In the genomic region with DNA sequence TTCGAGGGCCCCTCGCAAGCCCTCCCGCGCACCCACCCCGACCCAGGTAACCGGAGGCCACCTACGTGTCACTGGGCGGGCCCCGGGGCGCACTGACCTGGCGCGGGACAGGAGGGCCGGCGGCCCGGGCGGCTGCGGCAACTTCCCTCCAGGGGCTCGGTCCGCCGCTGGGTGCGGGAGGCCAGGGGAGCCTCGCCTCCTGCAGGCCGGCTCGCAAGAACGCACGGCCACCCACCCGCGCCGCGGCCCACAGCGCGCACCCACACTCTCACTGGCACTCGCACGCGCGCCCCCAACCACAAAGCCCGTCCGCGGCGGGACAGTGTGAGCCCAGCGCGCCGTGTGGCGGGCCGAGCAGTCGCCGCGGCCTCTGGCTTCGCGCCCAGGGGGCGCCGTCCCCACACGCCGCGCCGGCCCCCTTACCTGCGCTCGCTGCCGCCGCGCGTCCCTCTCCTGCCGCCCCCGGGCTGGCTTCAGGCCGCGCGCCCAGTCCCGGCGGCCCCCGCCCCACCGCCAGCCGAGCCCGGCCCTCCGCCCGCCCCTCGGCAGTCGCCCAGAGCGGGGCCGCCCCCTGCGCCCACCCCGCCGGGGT, we compare ENCODE assay signal across 8 cellular contexts. TPM values are rescaled to one million over a fixed set of nuclear protein-coding genes. Genes with fewer than 3 reads are reported as not detected.
DNase-seq lines count a peak whose midpoint lies in the region; ATAC-seq and TF ChIP-seq lines count a peak whose summit lies in the region.

No MANE protein-coding gene starts in this region.

- peaks cover 9% of the 10 kb centered on the region for H3K4me1 Mint-ChIP-seq in CD8-positive, alpha-beta T cell (ENCODE audit: low read depth)

- peaks cover 14 to 17% of the 10 kb centered on the region in 2 donors for H3K4me1 ChIP-seq in mucosa of rectum (ENCODE audit: control insufficient read depth in 2 of 2, insufficient read depth in 2 of 2, low read length in 2 of 2)
- peaks cover 14% of the 10 kb centered on the region for H3K4me1 ChIP-seq in vagina
- no peaks in the 10 kb centered on the region for H3K4me1 ChIP-seq in CD8-positive, alpha-beta T cell (ENCODE audit: insufficient read depth, low read length)

- intact Hi-C loops in vagina (cut with DNase I), result loop anchor here (2.0 to 10.0 kb wide), 4 partner anchors 31 to 391 kb away; no protein-coding TSS in a partner anchor
- intact Hi-C loops in CD8-positive, alpha-beta T cell (cut with DNase I, micrococcal nuclease), result no loop called here

- H3K4me3 ChIP-seq in epithelial cell of esophagus (ENCODE audit: low read length) (peak overlapping the region; percentile 76), mucosa of rectum (ENCODE audit: low read length in 2 of 2) (peak overlapping the region; percentile 80 to 87), vagina (peak overlapping the region; percentile 66 to 77)
- no peak overlapping the region for H3K4me3 ChIP-seq in CD8-positive, alpha-beta T cell (ENCODE audit: low read depth, low read length)

- H3K27ac ChIP-seq in mucosa of rectum (ENCODE audit: low read depth in 2 of 2, low read length in 2 of 2) (peak overlapping the region; percentile 89 to 91), vagina (peak overlapping the region; percentile 97)
- H3K27ac ChIP-seq in CD8-positive, alpha-beta T cell (ENCODE audit: low read depth, low read length), result no peak overlapping the region

- no peaks in the 10 kb centered on the region for H3K27me3 ChIP-seq in mucosa of rectum (ENCODE audit: control insufficient read depth in 2 of 2, insufficient read depth in 2 of 2, low read length in 2 of 2)
- H3K27me3 ChIP-seq in vagina, result no peaks in the 10 kb centered on the region
- peaks cover 5% of the 10 kb centered on the region for H3K27me3 ChIP-seq in CD8-positive, alpha-beta T cell (ENCODE audit: insufficient read depth, low read length)

- H3K4me3 Mint-ChIP-seq in CD8-positive, alpha-beta T cell, result no peak overlapping the region

- POLR2A ChIA-PET in CD8-positive, alpha-beta T cell (lab: Charles Lee), result no interaction called here

- H3K36me3 Mint-ChIP-seq in CD8-positive, alpha-beta T cell, result no peaks in the 10 kb centered on the region

- ATAC-seq in GM19468 (IDR thresholded peaks at IDR 0.05; ENCODE audit: extremely low read depth, unreplicated experiment), result peak; percentile 15
- ATAC-seq in CD8-positive, alpha-beta T cell, result no peak

- H3K36me3 ChIP-seq in mucosa of rectum (ENCODE audit: control insufficient read depth in 2 of 2, insufficient read depth in 2 of 2, low read length in 2 of 2), result no peaks in the 10 kb centered on the region
- H3K36me3 ChIP-seq in vagina, result no peaks in the 10 kb centered on the region
- H3K36me3 ChIP-seq in CD8-positive, alpha-beta T cell (ENCODE audit: insufficient read depth, low read length), result no peaks in the 10 kb centered on the region

- peak overlapping the region; percentile 76 to 91 for H3K9ac ChIP-seq in mucosa of rectum (ENCODE audit: low read depth in 1 of 2, low read length in 2 of 2)

- no peak for TF ChIP-seq CTCF in epithelial cell of esophagus (IDR thresholded peaks at IDR 0.05; ENCODE audit: insufficient read depth, low read depth, low read length, missing control alignments)
- no peak for TF ChIP-seq CTCF in vagina (IDR thresholded peaks at IDR 0.05)
- TF ChIP-seq CTCF in CD8-positive, alpha-beta T cell (IDR thresholded peaks at IDR 0.05), result no peak

- peaks cover 37% of the 10 kb centered on the region for H3K27me3 Mint-ChIP-seq in CD8-positive, alpha-beta T cell (ENCODE audit: low read depth)

- CTCF ChIA-PET in CD8-positive, alpha-beta T cell (lab: Charles Lee), result no interaction called here

- no peaks in the 10 kb centered on the region for H3K9me3 ChIP-seq in mucosa of rectum (ENCODE audit: control insufficient read depth in 2 of 2, low read length in 2 of 2)
- no peaks in the 10 kb centered on the region for H3K9me3 ChIP-seq in vagina
- H3K9me3 ChIP-seq in CD8-positive, alpha-beta T cell (ENCODE audit: low read length), result no peaks in the 10 kb centered on the region

- no peak for TF ChIP-seq POLR2A in vagina (IDR thresholded peaks at IDR 0.05)

- peak; percentile 36 for DNase-seq in Ammon's horn (ENCODE audit: low spot score)
- DNase-seq in NCI-H524 treated with DMSO at 0.1 percent for 48 hours (lab: John Stamatoyannopoulos, UW), result peak; percentile 7
- peak; percentile 54 for DNase-seq in epithelial cell of esophagus (ENCODE audit: low read depth)
- DNase-seq in vagina (ENCODE audit: extremely low spot score in 2 of 2), result no peak
- DNase-seq in KG1 (lab: John Stamatoyannopoulos, UW), result no peak
- no peak for DNase-seq in CD8-positive, alpha-beta T cell

- no peaks in the 10 kb centered on the region for H3K9me3 Mint-ChIP-seq in CD8-positive, alpha-beta T cell

- no peak overlapping the region for H3K27ac Mint-ChIP-seq in CD8-positive, alpha-beta T cell

RNA-seq across cellular contexts. Expression of gene LPAR1, which starts 0.4 kb away (rescaled TPM):
- 83.0 TPM for total RNA-seq in vagina
- not detected for total RNA-seq in CD8-positive, alpha-beta T cell

Comparison
In these comparisons a context has a peak if more than half of its experiments do, and no peak if none do; other contexts are left out.
1. DNase-seq: peak in Ammon's horn (single experiment), NCI-H524 treated with DMSO at 0.1 percent for 48 hours (single experiment) and epithelial cell of esophagus (single experiment); none in vagina (0 of 2), KG1 (single experiment) and CD8-positive, alpha-beta T cell (0 of 7).
2. RNA of gene LPAR1, which starts 0.4 kb away (total RNA-seq): 83.0 TPM in vagina (single experiment); not detected in CD8-positive, alpha-beta T cell; every median in the first group is over 10 times any median in the second.